In the genomic region with DNA sequence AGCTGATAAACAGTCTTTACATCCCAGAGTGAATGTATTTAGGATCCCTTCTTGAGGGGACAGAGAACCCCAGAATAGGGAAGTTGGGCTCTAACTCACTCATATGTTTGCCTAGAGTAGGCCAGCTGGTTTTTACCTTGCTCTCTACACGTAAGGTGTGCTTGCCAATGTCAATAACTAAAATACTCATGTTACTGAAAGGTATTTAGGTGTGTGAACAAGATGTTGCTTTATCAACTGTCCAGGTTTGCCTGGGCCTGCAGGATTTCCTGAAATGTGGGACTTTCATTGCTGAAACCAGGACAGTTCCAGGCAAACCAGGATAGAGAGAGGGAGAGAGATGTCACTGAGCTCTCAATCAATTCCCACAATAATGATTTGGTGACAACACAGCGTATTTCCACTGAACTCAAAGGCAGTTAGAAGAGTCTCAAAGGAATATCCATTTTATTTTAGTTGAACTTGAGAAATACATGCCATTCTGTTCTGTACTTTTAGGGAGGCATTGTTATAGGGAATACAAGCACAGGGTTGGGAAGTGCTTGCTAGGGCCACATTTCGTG, we compare ENCODE assay signal across 27 cellular contexts.
DNase-seq lines count a peak whose midpoint lies in the region; ATAC-seq and TF ChIP-seq lines count a peak whose summit lies in the region.
"Had no signal": no experiment of that assay in that cellular context is flagged by ENCODE, and none has a peak within 500 bp of the region (broad histone marks: within the 10 kb centered on the region; RNA-seq: fewer than 3 reads in every experiment).

No MANE protein-coding gene starts in this region.

- no peak for TF ChIP-seq CTCF in LNCaP clone FGC (IDR thresholded peaks at IDR 0.05; ENCODE audit: control insufficient read depth, extremely low read depth, insufficient read depth)
- no peak for TF ChIP-seq CTCF in neural cell (IDR thresholded peaks at IDR 0.05; ENCODE audit: poor library complexity, severe bottlenecking)

- no peaks in the 10 kb centered on the region for H3K9me3 ChIP-seq in neural cell (ENCODE audit: low read length)
- H3K9me3 ChIP-seq: left ventricle myocardium inferior, upper lobe of left lung had no signal

- TF ChIP-seq RAD21 in neural cell (conservative IDR thresholded peaks at IDR 0.05), result no peak

- H4K20me1 ChIP-seq in neural cell (ENCODE audit: insufficient read depth), result no peaks in the 10 kb centered on the region

- no peaks in the 10 kb centered on the region for H3K36me3 ChIP-seq in neural cell (ENCODE audit: insufficient read depth, low read length)
- H3K36me3 ChIP-seq: cardiac muscle cell, left ventricle myocardium inferior, upper lobe of left lung had no signal

- no peaks in the 10 kb centered on the region for H3K9me2 ChIP-seq in neural cell (ENCODE audit: insufficient read depth, low read length)

- H3K4me2 ChIP-seq in neural cell (ENCODE audit: low read length), result peak overlapping the region; percentile 16
- H3K4me2 ChIP-seq: smooth muscle cell had no signal

- H3F3A ChIP-seq in neural cell (ENCODE audit: insufficient read depth, low read length, poor library complexity, severe bottlenecking), result no peaks in the 10 kb centered on the region

- H2AFZ ChIP-seq in neural cell (ENCODE audit: low read depth, low read length), result no peak overlapping the region

- no peak overlapping the region for H3K27ac ChIP-seq in neural cell (ENCODE audit: low read length)
- H3K27ac ChIP-seq: cardiac muscle cell, left ventricle myocardium inferior, SK-N-MC had no signal

- ATAC-seq in HG03196 (IDR thresholded peaks at IDR 0.05; ENCODE audit: unreplicated experiment), result no peak
- ATAC-seq: activated CD8-positive, alpha-beta memory T cell treated with anti-CD3 and anti-CD28 coated beads, Interleukin-2, amount 10 ng/mL, durations not matched to agents 7 days and 5 days; natural killer cell treated with Interleukin-12 subunit alpha and Interleukin-12 subunit beta and Interleukin-15 and Interleukin-18, amount 100 ng/mL, for 72 hours had no signal

- H3K79me2 ChIP-seq in neural cell (replicated peaks; ENCODE audit: insufficient read depth, low read length), result no peaks in the 10 kb centered on the region

- TF ChIP-seq EP300 in neural cell (conservative IDR thresholded peaks at IDR 0.05; ENCODE audit: poor library complexity, severe bottlenecking), result peak; percentile 74

- DNase-seq in NCI-H1436 treated with DMSO at 0.1 percent for 48 hours (lab: John Stamatoyannopoulos, UW) (peak; percentile 43), NCI-H1436 (lab: John Stamatoyannopoulos, UW) (no peak), LNCaP clone FGC (ENCODE audit: low read depth) (peak; percentile 63), NCI-H774 (lab: John Stamatoyannopoulos, UW) (peak; percentile 47), SIG-M5 (lab: John Stamatoyannopoulos, UW) (no peak)
- no peak for DNase-seq in stimulated activated CD4-positive, alpha-beta T cell treated with anti-CD3 and anti-CD28 coated beads, Interleukin-4, amount 100 ng/mL, for 1 hour
- DNase-seq: activated CD4-positive, alpha-beta T cell treated with anti-CD3 and anti-CD28 coated beads, Interleukin-2, amount 50 U/mL, for 1 hour; activated CD8-positive, alpha-beta memory T cell treated with anti-CD3 and anti-CD28 coated beads, Interleukin-2, amount 10 ng/mL, durations not matched to agents 7 days and 5 days; activated naive CD4-positive, alpha-beta T cell treated with anti-CD3 and anti-CD28 coated beads, Interleukin-2, amount 10 ng/mL, durations not matched to agents 7 days and 5 days; AML-193; amygdala; CD8-positive, alpha-beta memory T cell; cortex of kidney; H9; hypothalamus; left ventricle myocardium inferior; NCI-H524; RPMI8226; stimulated activated CD4-positive, alpha-beta T cell treated with anti-CD3 and anti-CD28 coated beads, Interleukin-2, amount 100 ng/mL, for 24 hours; T-helper 2 cell had no signal

- no peaks in the 10 kb centered on the region for H3K27me3 ChIP-seq in neural cell (ENCODE audit: insufficient read depth, low read depth, low read length)
- H3K27me3 ChIP-seq: upper lobe of left lung had no signal

- H3K4me3 ChIP-seq in LNCaP clone FGC (ENCODE audit: low read depth, low read length), result no peak overlapping the region
- H3K4me3 ChIP-seq in neural cell (ENCODE audit: low read length), result peak overlapping the region; percentile 33
- H3K4me3 ChIP-seq: cardiac muscle cell, left ventricle myocardium inferior, SK-N-MC, smooth muscle cell, upper lobe of left lung had no signal

- H3K9ac ChIP-seq in neural cell (ENCODE audit: low read length), result no peak overlapping the region

TF ChIP-seq in neural cell, 6 proteins besides CTCF, POLR2A, EP300 and RAD21:
- TF ChIP-seq EZH2 (IDR thresholded peaks at IDR 0.05; ENCODE audit: borderline replicate concordance, insufficient read depth, low read length, poor library complexity, severe bottlenecking) (no peak), SMC3 (conservative IDR thresholded peaks at IDR 0.05; ENCODE audit: poor library complexity) (no peak), TAF1 (IDR thresholded peaks at IDR 0.05; ENCODE audit: low read depth) (no peak), MXI1 (conservative IDR thresholded peaks at IDR 0.05; ENCODE audit: poor library complexity, severe bottlenecking) (no peak), POLR2AphosphoS5 (IDR thresholded peaks at IDR 0.05) (peak; percentile 72)
- TF ChIP-seq, protein P1, sequence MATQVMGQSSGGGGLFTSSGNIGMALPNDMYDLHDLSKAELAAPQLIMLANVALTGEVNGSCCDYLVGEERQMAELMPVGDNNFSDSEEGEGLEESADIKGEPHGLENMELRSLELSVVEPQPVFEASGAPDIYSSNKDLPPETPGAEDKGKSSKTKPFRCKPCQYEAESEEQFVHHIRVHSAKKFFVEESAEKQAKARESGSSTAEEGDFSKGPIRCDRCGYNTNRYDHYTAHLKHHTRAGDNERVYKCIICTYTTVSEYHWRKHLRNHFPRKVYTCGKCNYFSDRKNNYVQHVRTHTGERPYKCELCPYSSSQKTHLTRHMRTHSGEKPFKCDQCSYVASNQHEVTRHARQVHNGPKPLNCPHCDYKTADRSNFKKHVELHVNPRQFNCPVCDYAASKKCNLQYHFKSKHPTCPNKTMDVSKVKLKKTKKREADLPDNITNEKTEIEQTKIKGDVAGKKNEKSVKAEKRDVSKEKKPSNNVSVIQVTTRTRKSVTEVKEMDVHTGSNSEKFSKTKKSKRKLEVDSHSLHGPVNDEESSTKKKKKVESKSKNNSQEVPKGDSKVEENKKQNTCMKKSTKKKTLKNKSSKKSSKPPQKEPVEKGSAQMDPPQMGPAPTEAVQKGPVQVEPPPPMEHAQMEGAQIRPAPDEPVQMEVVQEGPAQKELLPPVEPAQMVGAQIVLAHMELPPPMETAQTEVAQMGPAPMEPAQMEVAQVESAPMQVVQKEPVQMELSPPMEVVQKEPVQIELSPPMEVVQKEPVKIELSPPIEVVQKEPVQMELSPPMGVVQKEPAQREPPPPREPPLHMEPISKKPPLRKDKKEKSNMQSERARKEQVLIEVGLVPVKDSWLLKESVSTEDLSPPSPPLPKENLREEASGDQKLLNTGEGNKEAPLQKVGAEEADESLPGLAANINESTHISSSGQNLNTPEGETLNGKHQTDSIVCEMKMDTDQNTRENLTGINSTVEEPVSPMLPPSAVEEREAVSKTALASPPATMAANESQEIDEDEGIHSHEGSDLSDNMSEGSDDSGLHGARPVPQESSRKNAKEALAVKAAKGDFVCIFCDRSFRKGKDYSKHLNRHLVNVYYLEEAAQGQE (IDR thresholded peaks at IDR 0.05; ENCODE audit: borderline replicate concordance), result no peak

Comparison
In these comparisons a context has a peak if more than half of its experiments do, and no peak if none do; other contexts are left out.
1. DNase-seq: peak in NCI-H1436 treated with DMSO at 0.1 percent for 48 hours (single experiment), LNCaP clone FGC (single experiment) and NCI-H774 (single experiment); none in NCI-H1436 (single experiment), stimulated activated CD4-positive, alpha-beta T cell treated with anti-CD3 and anti-CD28 coated beads, Interleukin-4, amount 100 ng/mL, for 1 hour (single experiment) and SIG-M5 (single experiment).